ENCODE assay signal across 18 cellular contexts in genomic region chr1:207670997-207671396, GRCh38. TPM values are rescaled to one million over a fixed set of nuclear protein-coding genes. Genes with fewer than 3 reads are reported as not detected.
"Had no signal": no experiment of that assay in that cellular context is flagged by ENCODE, and none has a peak within 500 bp of the region (broad histone marks: within the 10 kb centered on the region; RNA-seq: fewer than 3 reads in every experiment).

No MANE protein-coding gene starts in this region.

- H3K27ac Mint-ChIP-seq: activated CD4-positive, alpha-beta memory T cell treated with anti-CD3 and anti-CD28 coated beads, Interleukin-2, amount 10 ng/mL, durations not matched to agents 7 days and 5 days; activated naive CD8-positive, alpha-beta T cell treated with anti-CD3 and anti-CD28 coated beads for 36 hours; T-helper 2 cell treated with Interferon-gamma antibody and Interleukin-4, amounts not matched to agents 5 μg/mL and 100 μg/mL, for 36 hours had no signal

- H3K36me3 ChIP-seq: heart right ventricle, suprapubic skin had no signal

- ATAC-seq: heart right ventricle; left ventricle myocardium superior; stimulated activated naive CD8-positive, alpha-beta T cell treated with anti-CD3 and anti-CD28 coated beads, Interleukin-15, Interleukin-2, amounts not matched to agents 100 U/mL and 50 U/mL, for 24 hours had no signal

- H3K4me3 ChIP-seq: heart right ventricle, suprapubic skin had no signal

- H3K9me3 ChIP-seq: suprapubic skin had no signal

- H3K4me3 Mint-ChIP-seq: activated CD4-positive, alpha-beta memory T cell treated with anti-CD3 and anti-CD28 coated beads, Interleukin-2, amount 10 ng/mL, durations not matched to agents 7 days and 5 days; activated naive CD8-positive, alpha-beta T cell treated with anti-CD3 and anti-CD28 coated beads for 36 hours; T-helper 2 cell treated with Interferon-gamma antibody and Interleukin-4, amounts not matched to agents 5 μg/mL and 100 μg/mL, for 36 hours had no signal

- H3K27ac ChIP-seq: heart right ventricle, suprapubic skin had no signal

- H3K4me1 Mint-ChIP-seq: activated CD4-positive, alpha-beta memory T cell treated with anti-CD3 and anti-CD28 coated beads, Interleukin-2, amount 10 ng/mL, durations not matched to agents 7 days and 5 days had no signal

- H3K36me3 Mint-ChIP-seq: activated naive CD8-positive, alpha-beta T cell treated with anti-CD3 and anti-CD28 coated beads for 36 hours had no signal

- H3K9me3 Mint-ChIP-seq: activated CD4-positive, alpha-beta memory T cell treated with anti-CD3 and anti-CD28 coated beads, Interleukin-2, amount 10 ng/mL, durations not matched to agents 7 days and 5 days; T-helper 2 cell treated with Interferon-gamma antibody and Interleukin-4, amounts not matched to agents 5 μg/mL and 100 μg/mL, for 36 hours had no signal

- DNase-seq: activated CD4-positive, alpha-beta memory T cell treated with anti-CD3 and anti-CD28 coated beads, Interleukin-2, amount 10 ng/mL, durations not matched to agents 7 days and 5 days; activated CD4-positive, alpha-beta T cell treated with anti-CD3 and anti-CD28 coated beads for 1 hour; activated gamma-delta T cell treated with Interleukin-2 at 50 U/mL for 16 hours; activated naive CD8-positive, alpha-beta T cell treated with anti-CD3 and anti-CD28 coated beads for 36 hours; activated T-cell treated with anti-CD3 and anti-CD28 coated beads, Interleukin-2, amount 50 U/mL, for 48 hours; aorta; foreskin melanocyte; heart right ventricle; islet precursor cell; left ventricle myocardium superior; stimulated activated CD4-positive, alpha-beta T cell treated with anti-CD3 and anti-CD28 coated beads, Interleukin-4, amount 100 ng/mL, for 1 hour; stimulated activated CD8-positive, alpha-beta memory T cell treated with anti-CD3 and anti-CD28 coated beads, Interleukin-4, amount 100 ng/mL, for 48 hours; stimulated activated naive CD8-positive, alpha-beta T cell treated with anti-CD3 and anti-CD28 coated beads, Interleukin-15, Interleukin-2, amounts not matched to agents 100 U/mL and 50 U/mL, for 24 hours had no signal

RNA-seq across cellular contexts. Expression of gene CR1L, which starts 26.1 kb away (rescaled TPM):
- total RNA-seq: activated CD4-positive, alpha-beta memory T cell treated with anti-CD3 and anti-CD28 coated beads, Interleukin-2, amount 10 ng/mL, durations not matched to agents 7 days and 5 days; activated naive CD8-positive, alpha-beta T cell treated with anti-CD3 and anti-CD28 coated beads for 36 hours; left ventricle myocardium superior; osteoblast; suprapubic skin had no signal
- polyA plus RNA-seq: aorta, heart right ventricle, neural cell, urinary bladder had no signal
